In the genomic region with DNA sequence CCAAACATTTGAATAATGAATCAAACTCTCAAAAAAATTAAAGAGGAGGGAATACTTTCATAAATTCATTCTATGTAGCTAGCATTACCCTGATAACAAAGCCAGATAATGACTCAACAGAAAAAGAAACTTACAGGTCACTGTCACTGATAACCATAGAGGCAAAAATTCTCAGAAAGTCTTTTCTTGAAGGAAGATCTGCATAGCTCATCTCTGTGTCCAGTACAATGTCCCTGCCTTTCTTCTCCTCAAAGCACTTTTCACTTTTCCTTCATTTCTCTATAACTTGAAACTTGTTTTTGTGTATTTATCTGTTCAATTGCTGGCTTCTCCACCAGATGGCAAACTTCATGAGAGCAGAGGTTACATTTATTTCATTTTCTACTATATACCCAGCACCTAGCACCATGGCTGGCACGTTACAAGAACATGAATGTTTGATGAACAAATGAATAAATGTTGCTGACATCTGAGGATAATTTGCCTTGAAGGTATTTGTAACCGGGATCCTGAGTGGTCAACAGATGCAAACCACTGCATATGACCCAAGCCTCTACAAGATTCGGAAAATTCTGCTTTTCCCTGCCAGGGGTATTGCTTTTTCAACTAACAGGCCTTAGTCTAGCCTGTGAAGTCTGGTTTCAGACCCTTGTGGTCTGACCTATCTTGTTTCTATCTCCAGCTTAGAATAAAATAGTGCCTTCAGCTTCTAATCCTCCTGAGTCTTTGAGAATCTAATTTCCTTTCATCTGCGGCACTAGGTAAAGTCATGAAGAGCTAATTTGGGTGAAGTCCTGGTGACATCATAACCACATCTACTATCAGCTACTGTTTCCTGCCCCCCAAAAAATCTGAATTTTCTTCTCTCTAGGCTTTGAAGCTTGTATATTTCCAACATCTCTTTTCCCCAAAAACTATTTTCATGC, we compare ENCODE assay signal across 7 cellular contexts.
A peak's percentile ranks its signal among the peaks of the same experiment; 100 is the strongest.
DNase-seq lines count a peak whose midpoint lies in the region; ATAC-seq and TF ChIP-seq lines count a peak whose summit lies in the region.

No MANE protein-coding gene starts in this region.

- peak; percentile 12 to 24 for TF ChIP-seq CTCF in tibial artery (IDR thresholded peaks at IDR 0.05)

- H3K27ac ChIP-seq in tibial artery = no peak overlapping the region

- peak; percentile 29 for DNase-seq in GM03348 (ENCODE audit: low spot score)
- peak; percentile 60 for DNase-seq in MV-4-11 (lab: John Stamatoyannopoulos, UW)
- DNase-seq in activated T-cell treated with anti-CD3 and anti-CD28 coated beads for 1 hour (ENCODE audit: low read depth) = peak; percentile 28
- peak; percentile 29 for DNase-seq in glomerular visceral epithelial cell (ENCODE audit: extremely low spot score)
- DNase-seq in tibial artery = no peak
- DNase-seq in NCI-H1930 (lab: John Stamatoyannopoulos, UW) = no peak

- H3K9me3 ChIP-seq in tibial artery = no peaks in the 10 kb centered on the region

- no peaks in the 10 kb centered on the region for H3K36me3 ChIP-seq in tibial artery

- H3K27me3 ChIP-seq in tibial artery = no peaks in the 10 kb centered on the region

- H3K4me1 ChIP-seq in tibial artery = peaks cover 0 to 6% (median 0%) of the 10 kb centered on the region in 4 donors

- peak; percentile 47 for ATAC-seq in GM21576 (IDR thresholded peaks at IDR 0.05; ENCODE audit: unreplicated experiment)

- no peak overlapping the region for H3K4me3 ChIP-seq in tibial artery

- intact Hi-C loops in tibial artery (cut with DNase I; ENCODE audit: low total_unique reads) = no loop called here

Comparison
In these comparisons a context has a peak if more than half of its experiments do, and no peak if none do; other contexts are left out.
1. DNase-seq: peak in GM03348 (single experiment), MV-4-11 (single experiment), activated T-cell treated with anti-CD3 and anti-CD28 coated beads for 1 hour (single experiment) and glomerular visceral epithelial cell (single experiment); none in tibial artery (0 of 2) and NCI-H1930 (0 of 2).